ENCODE assay signal across 12 cellular contexts in genomic region chr7:7789551-7789988, GRCh38.
DNase-seq lines count a peak whose midpoint lies in the region; ATAC-seq lines count a peak whose summit lies in the region.
"Had no signal": no experiment of that assay in that cellular context is flagged by ENCODE, and none has a peak within 500 bp of the region (broad histone marks: within the 10 kb centered on the region; RNA-seq: fewer than 3 reads in every experiment).

No MANE protein-coding gene starts in this region.

- peaks cover 16% of the 10 kb centered on the region for H3K36me3 Mint-ChIP-seq in memory B cell
- H3K36me3 Mint-ChIP-seq: natural killer cell had no signal

- peak; percentile 91 to 97 for ATAC-seq in activated CD4-positive, CD25-positive, alpha-beta regulatory T cell treated with anti-CD3 and anti-CD28 coated beads, Interleukin-2, amount 50 U/mL, for 24 hours
- ATAC-seq in GM21447 (IDR thresholded peaks at IDR 0.05; ENCODE audit: unreplicated experiment) (peak; percentile 73), HG03045 (IDR thresholded peaks at IDR 0.05; ENCODE audit: unreplicated experiment) (peak; percentile 85), memory B cell (ENCODE audit: low read depth) (peak; percentile 31)

- H3K4me1 Mint-ChIP-seq in memory B cell: peaks cover 11% of the 10 kb centered on the region

- peak overlapping the region; percentile 39 for H3K27ac Mint-ChIP-seq in memory B cell
- H3K27ac Mint-ChIP-seq: activated CD4-positive, alpha-beta memory T cell treated with anti-CD3 and anti-CD28 coated beads, Interleukin-2, amount 10 ng/mL, durations not matched to agents 7 days and 5 days; natural killer cell had no signal

- no peak for DNase-seq in activated CD4-positive, CD25-positive, alpha-beta regulatory T cell treated with anti-CD3 and anti-CD28 coated beads, Interleukin-2, amount 50 U/mL, for 72 hours
- DNase-seq in memory B cell (ENCODE audit: low spot score in 2 of 2) (no peak), NOMO-1 (lab: John Stamatoyannopoulos, UW; ENCODE audit: unreplicated experiment in 2 of 2) (no peak), mesenteric fat pad (ENCODE audit: low spot score) (no peak)
- no peak for DNase-seq in activated effector memory CD4-positive, alpha-beta T cell treated with Interleukin-2 at 50 U/mL for 16 hours
- DNase-seq: activated CD4-positive, alpha-beta memory T cell treated with anti-CD3 and anti-CD28 coated beads, Interleukin-2, amount 10 ng/mL, durations not matched to agents 7 days and 5 days; natural killer cell; NCI-H510A; small intestine had no signal

- no peaks in the 10 kb centered on the region for H3K9me3 Mint-ChIP-seq in memory B cell
- H3K9me3 Mint-ChIP-seq: activated CD4-positive, alpha-beta memory T cell treated with anti-CD3 and anti-CD28 coated beads, Interleukin-2, amount 10 ng/mL, durations not matched to agents 7 days and 5 days; natural killer cell had no signal

- H3K4me3 Mint-ChIP-seq in memory B cell: no peak overlapping the region
- H3K4me3 Mint-ChIP-seq: activated CD4-positive, alpha-beta memory T cell treated with anti-CD3 and anti-CD28 coated beads, Interleukin-2, amount 10 ng/mL, durations not matched to agents 7 days and 5 days; natural killer cell had no signal

- H3K27me3 Mint-ChIP-seq in memory B cell: no peaks in the 10 kb centered on the region
- H3K27me3 Mint-ChIP-seq: activated CD4-positive, alpha-beta memory T cell treated with anti-CD3 and anti-CD28 coated beads, Interleukin-2, amount 10 ng/mL, durations not matched to agents 7 days and 5 days had no signal

Comparison
In these comparisons a context has a peak if more than half of its experiments do, and no peak if none do; other contexts are left out.
1. ATAC-seq: peak in every context shown above with its lines; median percentile 94 in activated CD4-positive, CD25-positive, alpha-beta regulatory T cell treated with anti-CD3 and anti-CD28 coated beads, Interleukin-2, amount 50 U/mL, for 24 hours; 85 in HG03045; 73 in GM21447; 31 in memory B cell.